22 cellular contexts compared by ENCODE assay signal in the genomic region with DNA sequence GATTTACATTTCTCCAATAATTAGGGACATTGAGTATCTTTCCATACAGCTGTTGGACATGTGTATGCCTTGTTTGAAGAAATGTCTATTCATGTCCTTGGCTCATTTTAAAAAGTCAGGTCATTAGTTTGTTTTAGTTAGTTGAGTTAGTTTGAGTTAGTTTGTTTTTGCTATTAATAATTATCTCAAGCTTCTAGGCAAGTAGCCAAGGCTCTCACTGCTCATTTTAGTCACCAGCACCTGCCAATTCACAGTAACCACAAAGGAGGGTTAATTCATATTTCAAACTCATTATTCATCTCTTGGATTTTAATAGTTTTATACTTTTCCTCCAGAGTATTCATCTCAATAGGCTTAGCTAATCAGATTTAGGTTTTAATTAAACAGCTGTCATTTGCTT.
A peak's percentile ranks its signal among the peaks of the same experiment; 100 is the strongest.
DNase-seq lines count a peak whose midpoint lies in the region; FAIRE-seq and TF ChIP-seq lines count a peak whose summit lies in the region.
"Had no signal": no experiment of that assay in that cellular context is flagged by ENCODE, and none has a peak within 500 bp of the region (broad histone marks: within the 10 kb centered on the region; RNA-seq: fewer than 3 reads in every experiment).

No MANE protein-coding gene starts in this region.

- no peaks in the 10 kb centered on the region for H3K27me3 ChIP-seq in transverse colon
- H3K27me3 ChIP-seq: BE2C, Peyer's patch, SJCRH30 had no signal

- DNase-seq in Caki2 (ENCODE audit: low read depth) (peak; percentile 81), HT-29 (ENCODE audit: low spot score) (peak; percentile 22), RPMI8226 (peak; percentile 3), myocyte (ENCODE audit: low read depth) (peak; percentile 10), GM19239 (ENCODE audit: insufficient read length, low spot score) (no peak), transverse colon (no peak), superior temporal gyrus (ENCODE audit: extremely low spot score) (no peak)
- DNase-seq in activated T-cell treated with anti-CD3 and anti-CD28 coated beads, Interleukin-2, amount 50 U/mL, for 48 hours, result no peak
- DNase-seq: BE2C; DND-41; H9; HFFc6; KG1; NCI-H1092 treated with DMSO at 0.1 percent for 48 hours; NCI-H2029 treated with DMSO at 0.1 percent for 48 hours; NCI-H345; NK-92 treated with Interleukin-12 subunit alpha and Interleukin-12 subunit beta, amount 100 ng/mL, for 24 hours; Peyer's patch; SJCRH30 had no signal

- in situ Hi-C loops in Caki2 (cut with HindIII; ENCODE audit: low pct_unique_long_range_greater_than_20kb, low sequenced_read_pairs) (no loop called here), transverse colon (cut with MboI; ENCODE audit: low pct_ligation_motif_present in 1 of 4, low pct_unique_long_range_greater_than_20kb in 1 of 4, low sequenced_read_pairs in 3 of 4) (no loop called here)

- no peak for TF ChIP-seq POLR2A in transverse colon (IDR thresholded peaks at IDR 0.05)

- H3K4me1 ChIP-seq in transverse colon, result no peaks in the 10 kb centered on the region
- H3K4me1 ChIP-seq: A549, BE2C, Peyer's patch, SJCRH30 had no signal

- no peak for TF ChIP-seq EP300 in transverse colon (IDR thresholded peaks at IDR 0.05; ENCODE audit: low read depth)

- no peak overlapping the region for H3K27ac ChIP-seq in transverse colon
- H3K27ac ChIP-seq: A549, HL-60, Peyer's patch, SJCRH30 had no signal

- H3K9me3 ChIP-seq in transverse colon, result peaks cover 0 to 6% of the 10 kb centered on the region in 2 donors
- H3K9me3 ChIP-seq: A549, BE2C, SJCRH30 had no signal

- no peak overlapping the region for H3K4me3 ChIP-seq in transverse colon
- H3K4me3 ChIP-seq: A549, GM12878, Peyer's patch, SJCRH30 had no signal

- intact Hi-C loops in transverse colon (cut with DNase I; ENCODE audit: low total_unique reads), result no loop called here

- H3K36me3 ChIP-seq in transverse colon, result no peaks in the 10 kb centered on the region
- H3K36me3 ChIP-seq: BE2C, Peyer's patch, SJCRH30 had no signal

- no peak for TF ChIP-seq CTCF in transverse colon (IDR thresholded peaks at IDR 0.05)

- FAIRE-seq in GM19239 (lab: Jason Lieb, UNC), result no peak
- FAIRE-seq: A549, GM12878 had no signal

Comparison
In these comparisons a context has a peak if more than half of its experiments do, and no peak if none do; other contexts are left out.
1. DNase-seq: peak in Caki2 (single experiment), HT-29 (single experiment), RPMI8226 (single experiment) and myocyte (single experiment); none in GM19239 (single experiment), activated T-cell treated with anti-CD3 and anti-CD28 coated beads, Interleukin-2, amount 50 U/mL, for 48 hours (0 of 2), transverse colon (single experiment) and superior temporal gyrus (single experiment).